11 cellular contexts compared by ENCODE assay signal in the genomic region with DNA sequence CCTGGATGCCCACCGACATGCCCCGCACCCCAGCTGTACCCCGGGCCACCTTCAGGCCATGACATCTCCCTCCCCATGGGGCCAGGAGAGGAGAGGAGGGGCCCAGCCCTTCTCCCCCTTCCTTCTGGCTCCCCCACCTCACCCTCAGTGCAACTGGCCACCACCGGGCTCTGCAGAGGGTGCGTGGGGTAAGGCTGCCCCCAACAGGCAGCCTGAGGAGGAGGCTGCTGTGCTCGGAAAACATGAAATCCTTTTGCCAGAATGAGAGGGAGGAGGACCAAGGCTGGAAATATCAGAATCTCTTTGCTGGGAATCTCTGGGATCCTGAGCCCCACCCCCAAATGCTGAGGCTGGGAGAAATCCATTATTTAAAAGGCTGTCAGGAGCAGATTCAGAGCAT.
DNase-seq lines count a peak whose midpoint lies in the region; ATAC-seq and TF ChIP-seq lines count a peak whose summit lies in the region.
"Had no signal": no experiment of that assay in that cellular context is flagged by ENCODE, and none has a peak within 500 bp of the region (broad histone marks: within the 10 kb centered on the region; RNA-seq: fewer than 3 reads in every experiment).

No MANE protein-coding gene starts in this region.

- H2BK20ac ChIP-seq in IMR-90 (ENCODE audit: low read depth, low read length): no peak overlapping the region

- H2AK9ac ChIP-seq in IMR-90 (replicated peaks; ENCODE audit: low read depth, low read length, poor library complexity): no peak overlapping the region

- intact Hi-C loops in IMR-90 (cut with micrococcal nuclease): loop anchor here (10.0 kb wide), 1 partner anchor 348 kb away; no protein-coding TSS in a partner anchor
- intact Hi-C loops in activated T-helper 2 cell treated with anti-CD3 and anti-CD28 coated beads, Interferon-gamma antibody, Interleukin-2, Interleukin-4, amounts not matched to agents 10 μg/mL and 5 μg/mL and 100 μg/mL, durations not matched to agents 14 hours and 24 hours and 36 hours (cut with micrococcal nuclease): no loop called here

- CTCF ChIA-PET in IMR-90 (lab: Yijun Ruan, JAX): no interaction called here

- H2BK120ac ChIP-seq in IMR-90 (ENCODE audit: low read depth, low read length): no peak overlapping the region

- dilution Hi-C loops in IMR-90 (cut with HindIII; ENCODE audit: low sequenced_read_pairs, unreplicated experiment): no loop called here

- H2BK5ac ChIP-seq in IMR-90 (ENCODE audit: low read depth, low read length, poor library complexity, severe bottlenecking): no peak overlapping the region

- H3K4me1 Mint-ChIP-seq in activated T-helper 2 cell treated with anti-CD3 and anti-CD28 coated beads, Interferon-gamma antibody, Interleukin-2, Interleukin-4, amounts not matched to agents 10 μg/mL and 5 μg/mL and 100 μg/mL, durations not matched to agents 14 hours and 24 hours and 36 hours (ENCODE audit: low read depth): no peaks in the 10 kb centered on the region
- H3K4me1 Mint-ChIP-seq in immature natural killer cell: no peaks in the 10 kb centered on the region

- peaks cover 6% of the 10 kb centered on the region; the same call in 1 of the 2 replicates for H3K27me3 ChIP-seq in IMR-90 (ENCODE audit: control insufficient read depth, insufficient read depth, low read length)
- H3K27me3 ChIP-seq: BLaER1 treated with 17β-estradiol and CSF1 and Interleukin-3, amounts not matched to agents 10 nM and 100 nM had no signal

- no peak overlapping the region for H2BK15ac ChIP-seq in IMR-90 (ENCODE audit: low read depth, low read length)

- H3K27me3 Mint-ChIP-seq in activated T-helper 2 cell treated with anti-CD3 and anti-CD28 coated beads, Interferon-gamma antibody, Interleukin-2, Interleukin-4, amounts not matched to agents 10 μg/mL and 5 μg/mL and 100 μg/mL, durations not matched to agents 14 hours and 24 hours and 36 hours (ENCODE audit: low read depth): peaks cover 12% of the 10 kb centered on the region
- H3K27me3 Mint-ChIP-seq in immature natural killer cell (ENCODE audit: low read depth in 3 of 3): peaks cover 1 to 20% (median 3%) of the 10 kb centered on the region in 3 donors

- no peak overlapping the region for H3K9ac ChIP-seq in IMR-90 (ENCODE audit: low read depth, low read length)
- H3K9ac ChIP-seq: BLaER1 treated with 17β-estradiol and CSF1 and Interleukin-3, amounts not matched to agents 10 nM and 100 nM had no signal

- no peak overlapping the region for H3K4me3 Mint-ChIP-seq in activated T-helper 2 cell treated with anti-CD3 and anti-CD28 coated beads, Interferon-gamma antibody, Interleukin-2, Interleukin-4, amounts not matched to agents 10 μg/mL and 5 μg/mL and 100 μg/mL, durations not matched to agents 14 hours and 24 hours and 36 hours (ENCODE audit: low read depth)
- H3K4me3 Mint-ChIP-seq in immature natural killer cell: no peak overlapping the region
- H3K4me3 Mint-ChIP-seq: T-helper 1 cell treated with Interleukin-12 subunit alpha and Interleukin-12 subunit beta and Interleukin-4 antibody, amounts not matched to agents 30 μg/mL and 1 μg/mL, for 36 hours had no signal

- WGBS in IMR-90 (ENCODE audit: extremely low coverage in 2 of 2, insufficient read length in 1 of 2), 2 experiments: no CpG with 5 or more reads among the region's 6 CpGs

- no peak overlapping the region for H2AFZ ChIP-seq in IMR-90 (replicated peaks; ENCODE audit: low read length, poor library complexity)

- no peak overlapping the region for H4K91ac ChIP-seq in IMR-90 (ENCODE audit: insufficient read depth, low read depth, low read length)

- H4K20me1 ChIP-seq in IMR-90 (ENCODE audit: insufficient read depth, low read length): no peaks in the 10 kb centered on the region
- H4K20me1 ChIP-seq: BLaER1 treated with 17β-estradiol and CSF1 and Interleukin-3, amounts not matched to agents 10 nM and 100 nM had no signal

- peak; percentile 20 for DNase-seq in NCI-H2029 (lab: John Stamatoyannopoulos, UW)
- DNase-seq in NCI-H2029 treated with DMSO at 0.1 percent for 48 hours (lab: John Stamatoyannopoulos, UW): no peak
- DNase-seq in IMR-90: no peak
- peak; percentile 45 for DNase-seq in UCSD-AML1 (lab: John Stamatoyannopoulos, UW; ENCODE audit: unreplicated experiment)
- DNase-seq in kidney tubule cell (ENCODE audit: low spot score): peak; percentile 39
- DNase-seq in NCI-H146 treated with DMSO at 0.1 percent for 48 hours (lab: John Stamatoyannopoulos, UW; ENCODE audit: unreplicated experiment): no peak
- no peak for DNase-seq in activated T-helper 2 cell treated with anti-CD3 and anti-CD28 coated beads, Interferon-gamma antibody, Interleukin-2, Interleukin-4, amounts not matched to agents 10 μg/mL and 5 μg/mL and 100 μg/mL, durations not matched to agents 14 hours and 24 hours and 36 hours (ENCODE audit: low spot score)
- DNase-seq in immature natural killer cell: no peak

- peak; percentile 31 for TF ChIP-seq RAD21 in IMR-90 (IDR thresholded peaks at IDR 0.05; ENCODE audit: low read length)

- POLR2A ChIA-PET in IMR-90 (lab: Charles Lee; ENCODE audit: unreplicated experiment): no interaction called here

- H4K8ac ChIP-seq in IMR-90 (ENCODE audit: low read depth in 2 of 2, low read length in 2 of 2): no peak overlapping the region

- no peak overlapping the region for H3K27ac ChIP-seq in IMR-90 (ENCODE audit: insufficient read depth, low read length)
- H3K27ac ChIP-seq: BLaER1 treated with 17β-estradiol and CSF1 and Interleukin-3, amounts not matched to agents 10 nM and 100 nM; thoracic aorta had no signal

- no peak overlapping the region for H2AK5ac ChIP-seq in IMR-90 (ENCODE audit: low read depth, low read length)

- H3K14ac ChIP-seq in IMR-90 (replicated peaks; ENCODE audit: low read depth, low read length): no peak overlapping the region

- in situ Hi-C loops in IMR-90 (cut with MboI; ENCODE audit: low sequenced_read_pairs): no loop called here

- no peak overlapping the region for H3K4me2 ChIP-seq in IMR-90 (ENCODE audit: low read depth, low read length)
- H3K4me2 ChIP-seq: BLaER1 treated with 17β-estradiol and CSF1 and Interleukin-3, amounts not matched to agents 10 nM and 100 nM had no signal

- no peaks in the 10 kb centered on the region for H3K36me3 ChIP-seq in IMR-90 (ENCODE audit: control insufficient read depth, insufficient read depth, low read length)
- H3K36me3 ChIP-seq: BLaER1 treated with 17β-estradiol and CSF1 and Interleukin-3, amounts not matched to agents 10 nM and 100 nM; thoracic aorta had no signal

- no peak overlapping the region for H3K27ac Mint-ChIP-seq in activated T-helper 2 cell treated with anti-CD3 and anti-CD28 coated beads, Interferon-gamma antibody, Interleukin-2, Interleukin-4, amounts not matched to agents 10 μg/mL and 5 μg/mL and 100 μg/mL, durations not matched to agents 14 hours and 24 hours and 36 hours
- no peak overlapping the region for H3K27ac Mint-ChIP-seq in immature natural killer cell
- H3K27ac Mint-ChIP-seq: T-helper 1 cell treated with Interleukin-12 subunit alpha and Interleukin-12 subunit beta and Interleukin-4 antibody, amounts not matched to agents 30 μg/mL and 1 μg/mL, for 36 hours had no signal

- H3K9me1 ChIP-seq in IMR-90 (ENCODE audit: insufficient read depth, low read length): no peaks in the 10 kb centered on the region

- no peaks in the 10 kb centered on the region for H3K36me3 Mint-ChIP-seq in activated T-helper 2 cell treated with anti-CD3 and anti-CD28 coated beads, Interferon-gamma antibody, Interleukin-2, Interleukin-4, amounts not matched to agents 10 μg/mL and 5 μg/mL and 100 μg/mL, durations not matched to agents 14 hours and 24 hours and 36 hours (ENCODE audit: low read depth)
- H3K36me3 Mint-ChIP-seq in immature natural killer cell: no peaks in the 10 kb centered on the region

- H4K5ac ChIP-seq in IMR-90 (ENCODE audit: low read depth, low read length): no peak overlapping the region

- H3K4ac ChIP-seq in IMR-90 (ENCODE audit: low read depth, low read length): no peak overlapping the region

- TF ChIP-seq CTCF in IMR-90 (conservative IDR thresholded peaks at IDR 0.05; ENCODE audit: low read depth, low read length): peak; percentile 20; the same call in 1 of the 2 replicates

- no peaks in the 10 kb centered on the region for H3K9me3 Mint-ChIP-seq in activated T-helper 2 cell treated with anti-CD3 and anti-CD28 coated beads, Interferon-gamma antibody, Interleukin-2, Interleukin-4, amounts not matched to agents 10 μg/mL and 5 μg/mL and 100 μg/mL, durations not matched to agents 14 hours and 24 hours and 36 hours
- H3K9me3 Mint-ChIP-seq in immature natural killer cell: no peaks in the 10 kb centered on the region
- H3K9me3 Mint-ChIP-seq: T-helper 1 cell treated with Interleukin-12 subunit alpha and Interleukin-12 subunit beta and Interleukin-4 antibody, amounts not matched to agents 30 μg/mL and 1 μg/mL, for 36 hours had no signal

- H3K79me1 ChIP-seq in IMR-90 (ENCODE audit: low read depth in 1 of 2, low read length in 2 of 2): no peaks in the 10 kb centered on the region

- no peaks in the 10 kb centered on the region for H3K4me1 ChIP-seq in IMR-90 (ENCODE audit: control insufficient read depth, insufficient read depth, low read length)
- H3K4me1 ChIP-seq: BLaER1 treated with 17β-estradiol and CSF1 and Interleukin-3, amounts not matched to agents 10 nM and 100 nM had no signal

- TF ChIP-seq POLR2A in IMR-90 (IDR thresholded peaks at IDR 0.05; ENCODE audit: low read depth, low read length): no peak

- no peak overlapping the region for H3K23ac ChIP-seq in IMR-90 (ENCODE audit: low read depth, low read length)

- no peak overlapping the region for H3K4me3 ChIP-seq in IMR-90 (ENCODE audit: insufficient read depth, low read depth, low read length)
- H3K4me3 ChIP-seq: BLaER1 treated with 17β-estradiol and CSF1 and Interleukin-3, amounts not matched to agents 10 nM and 100 nM; thoracic aorta had no signal

- no peak overlapping the region for H3K56ac ChIP-seq in IMR-90 (ENCODE audit: extremely low read depth, insufficient read depth, low read length)

- no TSS peak for BruUV-seq in IMR-90 (replicated peaks; lab: Mats Ljungman, UMichigan)

- no peaks in the 10 kb centered on the region for H3K9me3 ChIP-seq in IMR-90 (ENCODE audit: control insufficient read depth, insufficient read depth, low read length)
- H3K9me3 ChIP-seq: BLaER1 treated with 17β-estradiol and CSF1 and Interleukin-3, amounts not matched to agents 10 nM and 100 nM; thoracic aorta had no signal

- peak; percentile 35; the same call in 1 of the 2 replicates for ATAC-seq in IMR-90 (ENCODE audit: low read depth)

- H3K18ac ChIP-seq in IMR-90 (ENCODE audit: low read depth, low read length): no peak overlapping the region

TF ChIP-seq in IMR-90, 13 proteins besides CTCF, POLR2A, EP300 and RAD21 (continues in another document):
- TF ChIP-seq CEBPB (IDR thresholded peaks at IDR 0.05; ENCODE audit: low read depth, low read length) (no peak), MAFK (IDR thresholded peaks at IDR 0.05; ENCODE audit: low read depth, low read length) (no peak)

Comparison
In these comparisons a context has a peak if more than half of its experiments do, and no peak if none do; other contexts are left out.
1. DNase-seq: peak in NCI-H2029 (single experiment), UCSD-AML1 (single experiment) and kidney tubule cell (single experiment); none in NCI-H2029 treated with DMSO at 0.1 percent for 48 hours (single experiment), IMR-90 (single experiment), NCI-H146 treated with DMSO at 0.1 percent for 48 hours (single experiment), activated T-helper 2 cell treated with anti-CD3 and anti-CD28 coated beads, Interferon-gamma antibody, Interleukin-2, Interleukin-4, amounts not matched to agents 10 μg/mL and 5 μg/mL and 100 μg/mL, durations not matched to agents 14 hours and 24 hours and 36 hours (single experiment) and immature natural killer cell (0 of 3).